In genomic region chr6:147382945-147383554, GRCh38 we compare ENCODE assay signal across 9 cellular contexts.
A peak's percentile ranks its signal among the peaks of the same experiment; 100 is the strongest.
DNase-seq lines count a peak whose midpoint lies in the region; ATAC-seq, FAIRE-seq and TF ChIP-seq lines count a peak whose summit lies in the region.
"Had no signal": no experiment of that assay in that cellular context is flagged by ENCODE, and none has a peak within 500 bp of the region (broad histone marks: within the 10 kb centered on the region; RNA-seq: fewer than 3 reads in every experiment).

No MANE protein-coding gene starts in this region.

- ATAC-seq in left lobe of liver (peak; percentile 60), HG03520 (IDR thresholded peaks at IDR 0.05; ENCODE audit: unreplicated experiment) (no peak)

- no peak for TF ChIP-seq POLR2A in adrenal gland (IDR thresholded peaks at IDR 0.05)

- H3K27me3 ChIP-seq in adrenal gland = no peaks in the 10 kb centered on the region

- no peaks in the 10 kb centered on the region for H3K9me3 Mint-ChIP-seq in HFFc6

- no peak overlapping the region; the same call in 1 of the 2 replicates for H3K27ac Mint-ChIP-seq in HFFc6

- FAIRE-seq in GM19239 (lab: Jason Lieb, UNC) = no peak

- no peak overlapping the region for H3K27ac ChIP-seq in adrenal gland

- intact Hi-C loops in adrenal gland (cut with DNase I) = no loop called here

- no peaks in the 10 kb centered on the region for H3K9me3 ChIP-seq in adrenal gland (replicated peaks in 1 of 3)

- H3K27me3 Mint-ChIP-seq in HFFc6 (ENCODE audit: insufficient read depth) = no peaks in the 10 kb centered on the region

- H3K4me3 Mint-ChIP-seq in HFFc6 = no peak overlapping the region

- DNase-seq in AG09319 (ENCODE audit: extremely low read depth, low read depth) = no peak
- peak; percentile 53 for DNase-seq in HFFc6
- no peak for DNase-seq in adrenal gland
- DNase-seq in left lobe of liver (ENCODE audit: low spot score) = no peak
- DNase-seq in NCI-H524 treated with DMSO at 0.1 percent for 48 hours (lab: John Stamatoyannopoulos, UW) = no peak
- no peak for DNase-seq in cerebellar nuclear complex (lab: John Stamatoyannopoulos, UW)
- no peak for DNase-seq in GM19239 (ENCODE audit: insufficient read length, low spot score)
- DNase-seq: activated CD4-positive, CD25-positive, alpha-beta regulatory T cell treated with anti-CD3 and anti-CD28 coated beads, Interleukin-2, amount 50 U/mL, for 72 hours had no signal

- H3K4me1 Mint-ChIP-seq in HFFc6 (ENCODE audit: low read depth) = peaks cover 30% of the 10 kb centered on the region

- H3K36me3 ChIP-seq in adrenal gland (replicated peaks in 1 of 2) = no peaks in the 10 kb centered on the region

- TF ChIP-seq CTCF in AG09319 (IDR thresholded peaks at IDR 0.05; ENCODE audit: low read depth, low read length) (peak; percentile 37), HFFc6 (IDR thresholded peaks at IDR 0.05) (peak; percentile 90), adrenal gland (IDR thresholded peaks at IDR 0.05) (peak; percentile 13 to 47 (median 34))

- H3K4me3 ChIP-seq in adrenal gland = no peak overlapping the region

- 93 to 97% (median 95%) methylated on average over 6 of the region's 6 CpGs for WGBS in adrenal gland, 4 donors

- H3K36me3 Mint-ChIP-seq in HFFc6 (ENCODE audit: low read depth) = peaks cover 23% of the 10 kb centered on the region

- H3K4me1 ChIP-seq in adrenal gland (replicated peaks in 1 of 2) = no peaks in the 10 kb centered on the region

Comparison
In these comparisons a context has a peak if more than half of its experiments do, and no peak if none do; other contexts are left out.
1. CTCF ChIP-seq: peak in every context shown above with its lines; median percentile 90 in HFFc6; 37 in AG09319; 34 in adrenal gland.